ENCODE assay signal across 18 cellular contexts in the genomic region with DNA sequence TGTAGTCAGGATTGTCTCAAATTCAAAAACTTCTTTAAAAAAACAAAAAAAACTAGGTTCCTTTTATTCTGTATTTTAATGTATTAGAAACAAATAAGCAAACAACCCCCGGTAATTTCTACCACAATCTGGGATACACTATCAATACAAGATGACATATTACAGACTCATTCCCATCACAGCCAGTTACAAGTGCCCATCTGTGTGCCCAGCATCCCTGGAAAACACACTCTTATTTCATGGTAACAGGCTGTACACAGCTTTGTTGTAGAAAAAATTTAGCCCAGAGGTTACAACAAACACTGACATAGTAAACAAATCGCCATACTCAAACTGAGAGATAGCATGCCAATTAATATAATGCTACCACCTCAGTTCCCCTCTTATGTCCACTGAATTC. TPM values are rescaled to one million over a fixed set of nuclear protein-coding genes. Genes with fewer than 3 reads are reported as not detected.
DNase-seq lines count a peak whose midpoint lies in the region; ATAC-seq and TF ChIP-seq lines count a peak whose summit lies in the region.
"Had no signal": no experiment of that assay in that cellular context is flagged by ENCODE, and none has a peak within 500 bp of the region (broad histone marks: within the 10 kb centered on the region; RNA-seq: fewer than 3 reads in every experiment).

No MANE protein-coding gene starts in this region.

- no peak for TF ChIP-seq CTCF in activated CD8-positive, alpha-beta T cell treated with anti-CD3 and anti-CD28 coated beads for 36 hours (IDR thresholded peaks at IDR 0.05)
- no peak for TF ChIP-seq CTCF in osteoblast (IDR thresholded peaks at IDR 0.05; ENCODE audit: extremely low read depth, low read depth, low read length)

- no peaks in the 10 kb centered on the region for H3K27me3 Mint-ChIP-seq in activated CD8-positive, alpha-beta T cell treated with anti-CD3 and anti-CD28 coated beads for 36 hours
- no peaks in the 10 kb centered on the region for H3K27me3 Mint-ChIP-seq in activated CD8-positive, alpha-beta T cell treated with anti-CD3 and anti-CD28 coated beads, Interleukin-2, amount 10 ng/mL, durations not matched to agents 7 days and 5 days (ENCODE audit: low read depth)
- H3K27me3 Mint-ChIP-seq in CD4-positive, alpha-beta memory T cell = no peaks in the 10 kb centered on the region
- H3K27me3 Mint-ChIP-seq in naive thymus-derived CD4-positive, alpha-beta T cell = no peaks in the 10 kb centered on the region
- H3K27me3 Mint-ChIP-seq: CD8-positive, alpha-beta memory T cell; IgD-negative memory B cell had no signal

- H3K9me3 Mint-ChIP-seq in activated CD8-positive, alpha-beta T cell treated with anti-CD3 and anti-CD28 coated beads for 36 hours = no peaks in the 10 kb centered on the region
- H3K9me3 Mint-ChIP-seq in activated CD8-positive, alpha-beta T cell treated with anti-CD3 and anti-CD28 coated beads, Interleukin-2, amount 10 ng/mL, durations not matched to agents 7 days and 5 days (ENCODE audit: insufficient read depth) = no peaks in the 10 kb centered on the region
- H3K9me3 Mint-ChIP-seq in CD4-positive, alpha-beta memory T cell = no peaks in the 10 kb centered on the region
- no peaks in the 10 kb centered on the region for H3K9me3 Mint-ChIP-seq in naive thymus-derived CD4-positive, alpha-beta T cell
- H3K9me3 Mint-ChIP-seq: CD8-positive, alpha-beta memory T cell; H9; IgD-negative memory B cell had no signal

- no peak overlapping the region for H3K27ac ChIP-seq in CD4-positive, alpha-beta memory T cell (ENCODE audit: low read depth, low read length)
- H3K27ac ChIP-seq in angular gyrus (ENCODE audit: low read depth, low read length) = peak overlapping the region; percentile 29
- no peak overlapping the region for H3K27ac ChIP-seq in naive thymus-derived CD4-positive, alpha-beta T cell (ENCODE audit: low read depth, low read length)
- H3K27ac ChIP-seq in osteoblast (ENCODE audit: low read depth, low read length) = no peak overlapping the region
- H3K27ac ChIP-seq: BLaER1 treated with 17β-estradiol and CSF1 and Interleukin-3, amounts not matched to agents 10 nM and 100 nM had no signal

- no peaks in the 10 kb centered on the region for H3K9me3 ChIP-seq in CD4-positive, alpha-beta memory T cell (ENCODE audit: control insufficient read depth in 1 of 2, low read length in 2 of 2)
- no peaks in the 10 kb centered on the region for H3K9me3 ChIP-seq in naive thymus-derived CD4-positive, alpha-beta T cell (ENCODE audit: control insufficient read depth in 2 of 3, low read length in 3 of 3)
- H3K9me3 ChIP-seq in osteoblast (ENCODE audit: low read depth, low read length) = no peaks in the 10 kb centered on the region
- H3K9me3 ChIP-seq: Caco-2 had no signal

- no peak overlapping the region for H2AFZ ChIP-seq in osteoblast (ENCODE audit: low read length)

- no peak overlapping the region for H3K4me2 ChIP-seq in osteoblast (ENCODE audit: insufficient read depth, low read length)
- H3K4me2 ChIP-seq: BLaER1 treated with 17β-estradiol and CSF1 and Interleukin-3, amounts not matched to agents 10 nM and 100 nM had no signal

- H3K4me1 ChIP-seq in CD4-positive, alpha-beta memory T cell (ENCODE audit: insufficient read depth, low read length) = peaks cover under 1% of the 10 kb centered on the region
- H3K4me1 ChIP-seq in naive thymus-derived CD4-positive, alpha-beta T cell (ENCODE audit: control insufficient read depth in 2 of 2, insufficient read depth in 2 of 2, low read length in 2 of 2) = peaks cover 0 to 3% of the 10 kb centered on the region in 2 donors
- peaks cover 5% of the 10 kb centered on the region for H3K4me1 ChIP-seq in osteoblast (ENCODE audit: insufficient read depth, low read length)
- H3K4me1 ChIP-seq: Caco-2 had no signal

- intact Hi-C loops in activated CD8-positive, alpha-beta T cell treated with anti-CD3 and anti-CD28 coated beads for 36 hours (cut with micrococcal nuclease) = no loop called here
- intact Hi-C loops in CD4-positive, alpha-beta memory T cell (cut with micrococcal nuclease) = no loop called here
- intact Hi-C loops in naive thymus-derived CD4-positive, alpha-beta T cell (cut with micrococcal nuclease) = no loop called here

- peak overlapping the region; percentile 46 for H3K27ac Mint-ChIP-seq in activated CD8-positive, alpha-beta T cell treated with anti-CD3 and anti-CD28 coated beads for 36 hours
- H3K27ac Mint-ChIP-seq in activated CD8-positive, alpha-beta T cell treated with anti-CD3 and anti-CD28 coated beads, Interleukin-2, amount 10 ng/mL, durations not matched to agents 7 days and 5 days = no peak overlapping the region
- peak overlapping the region in 4 of 7 donors; percentile 7 to 85 (median 59) for H3K27ac Mint-ChIP-seq in CD4-positive, alpha-beta memory T cell
- H3K27ac Mint-ChIP-seq in naive thymus-derived CD4-positive, alpha-beta T cell = peak overlapping the region in 5 of 9 donors; percentile 16 to 90 (median 76)
- H3K27ac Mint-ChIP-seq: H9 had no signal

- peaks cover 28% of the 10 kb centered on the region for H3K79me2 ChIP-seq in osteoblast (ENCODE audit: insufficient read depth, low read length)

- H4K20me1 ChIP-seq in osteoblast (ENCODE audit: insufficient read depth, low read length) = peaks cover 5% of the 10 kb centered on the region

- H3K36me3 Mint-ChIP-seq in activated CD8-positive, alpha-beta T cell treated with anti-CD3 and anti-CD28 coated beads for 36 hours (ENCODE audit: low read depth) = peaks cover 54% of the 10 kb centered on the region
- H3K36me3 Mint-ChIP-seq in activated CD8-positive, alpha-beta T cell treated with anti-CD3 and anti-CD28 coated beads, Interleukin-2, amount 10 ng/mL, durations not matched to agents 7 days and 5 days (ENCODE audit: low read depth) = peaks cover 50% of the 10 kb centered on the region
- peaks cover 33 to 56% of the 10 kb centered on the region in 2 donors for H3K36me3 Mint-ChIP-seq in CD4-positive, alpha-beta memory T cell
- H3K36me3 Mint-ChIP-seq in naive thymus-derived CD4-positive, alpha-beta T cell = peaks cover 7 to 49% (median 31%) of the 10 kb centered on the region in 5 donors
- H3K36me3 Mint-ChIP-seq: IgD-negative memory B cell had no signal

- peaks cover 20% of the 10 kb centered on the region for H3K36me3 ChIP-seq in CD4-positive, alpha-beta memory T cell (ENCODE audit: insufficient read depth, low read length)
- H3K36me3 ChIP-seq in naive thymus-derived CD4-positive, alpha-beta T cell (ENCODE audit: control insufficient read depth in 2 of 3, insufficient read depth in 3 of 3, low read length in 3 of 3) = peaks cover 5 to 31% (median 7%) of the 10 kb centered on the region in 3 experiments
- peaks cover 11% of the 10 kb centered on the region for H3K36me3 ChIP-seq in osteoblast (ENCODE audit: insufficient read depth, low read length)

- POLR2A ChIA-PET in activated CD8-positive, alpha-beta T cell treated with anti-CD3 and anti-CD28 coated beads for 36 hours (lab: Charles Lee) = interaction anchor here (0.9 to 1.3 kb wide), 3 partner anchors 16 to 176 kb away, joined by 3 to 5 read pairs (median 4); a partner anchor contains a TSS
- POLR2A ChIA-PET in activated CD8-positive, alpha-beta T cell treated with anti-CD3 and anti-CD28 coated beads, Interleukin-2, amount 10 ng/mL, durations not matched to agents 7 days and 5 days (lab: Charles Lee) = no interaction called here
- POLR2A ChIA-PET in CD4-positive, alpha-beta memory T cell (lab: Charles Lee; ENCODE audit: partially characterized antibody) = no interaction called here
- POLR2A ChIA-PET in naive thymus-derived CD4-positive, alpha-beta T cell (lab: Charles Lee) = interaction anchor here (1.1 kb wide), 1 partner anchor 17 kb away, joined by 3 read pairs; no protein-coding TSS in a partner anchor

- H3K4me3 Mint-ChIP-seq in activated CD8-positive, alpha-beta T cell treated with anti-CD3 and anti-CD28 coated beads for 36 hours = no peak overlapping the region
- H3K4me3 Mint-ChIP-seq in activated CD8-positive, alpha-beta T cell treated with anti-CD3 and anti-CD28 coated beads, Interleukin-2, amount 10 ng/mL, durations not matched to agents 7 days and 5 days = no peak overlapping the region
- no peak overlapping the region for H3K4me3 Mint-ChIP-seq in CD4-positive, alpha-beta memory T cell
- H3K4me3 Mint-ChIP-seq in naive thymus-derived CD4-positive, alpha-beta T cell = no peak overlapping the region
- H3K4me3 Mint-ChIP-seq: CD8-positive, alpha-beta memory T cell; H9; IgD-negative memory B cell had no signal

- H3K4me1 Mint-ChIP-seq in activated CD8-positive, alpha-beta T cell treated with anti-CD3 and anti-CD28 coated beads for 36 hours (ENCODE audit: low read depth) = peaks cover 42% of the 10 kb centered on the region
- peaks cover 8% of the 10 kb centered on the region for H3K4me1 Mint-ChIP-seq in activated CD8-positive, alpha-beta T cell treated with anti-CD3 and anti-CD28 coated beads, Interleukin-2, amount 10 ng/mL, durations not matched to agents 7 days and 5 days (ENCODE audit: low read depth)
- peaks cover 17 to 34% (median 26%) of the 10 kb centered on the region in 4 donors for H3K4me1 Mint-ChIP-seq in CD4-positive, alpha-beta memory T cell
- peaks cover 18 to 70% (median 60%) of the 10 kb centered on the region in 7 donors for H3K4me1 Mint-ChIP-seq in naive thymus-derived CD4-positive, alpha-beta T cell
- H3K4me1 Mint-ChIP-seq: H9 had no signal

- CTCF ChIA-PET in activated CD8-positive, alpha-beta T cell treated with anti-CD3 and anti-CD28 coated beads for 36 hours (lab: Charles Lee) = no interaction called here
- CTCF ChIA-PET in activated CD8-positive, alpha-beta T cell treated with anti-CD3 and anti-CD28 coated beads, Interleukin-2, amount 10 ng/mL, durations not matched to agents 7 days and 5 days (lab: Charles Lee) = interaction anchor here (1.3 kb wide), 1 partner anchor 106 kb away, joined by 3 read pairs; no protein-coding TSS in a partner anchor
- CTCF ChIA-PET in CD4-positive, alpha-beta memory T cell (lab: Charles Lee; ENCODE audit: partially characterized antibody) = no interaction called here
- CTCF ChIA-PET in naive thymus-derived CD4-positive, alpha-beta T cell (lab: Charles Lee) = no interaction called here

- no peak for ATAC-seq in activated CD8-positive, alpha-beta T cell treated with anti-CD3 and anti-CD28 coated beads for 36 hours
- no peak for ATAC-seq in activated CD8-positive, alpha-beta T cell treated with anti-CD3 and anti-CD28 coated beads, Interleukin-2, amount 10 ng/mL, durations not matched to agents 7 days and 5 days
- no peak for ATAC-seq in naive thymus-derived CD4-positive, alpha-beta T cell
- no peak for ATAC-seq in HG03135 (IDR thresholded peaks at IDR 0.05; ENCODE audit: unreplicated experiment)

- no peak overlapping the region for H3K4me3 ChIP-seq in CD4-positive, alpha-beta memory T cell (ENCODE audit: low read length in 2 of 2)
- no peak overlapping the region for H3K4me3 ChIP-seq in naive thymus-derived CD4-positive, alpha-beta T cell (ENCODE audit: low read length)
- H3K4me3 ChIP-seq in osteoblast (ENCODE audit: insufficient read depth, low read length) = no peak overlapping the region
- H3K4me3 ChIP-seq: BLaER1 treated with 17β-estradiol and CSF1 and Interleukin-3, amounts not matched to agents 10 nM and 100 nM had no signal

- H3K27me3 ChIP-seq in CD4-positive, alpha-beta memory T cell (ENCODE audit: insufficient read depth, low read length) = no peaks in the 10 kb centered on the region
- H3K27me3 ChIP-seq in naive thymus-derived CD4-positive, alpha-beta T cell (ENCODE audit: control insufficient read depth in 2 of 2, insufficient read depth in 2 of 2, low read length in 2 of 2) = no peaks in the 10 kb centered on the region
- no peaks in the 10 kb centered on the region for H3K27me3 ChIP-seq in osteoblast (ENCODE audit: insufficient read depth, low read length)
- H3K27me3 ChIP-seq: BLaER1 treated with 17β-estradiol and CSF1 and Interleukin-3, amounts not matched to agents 10 nM and 100 nM had no signal

- DNase-seq in activated CD8-positive, alpha-beta T cell treated with anti-CD3 and anti-CD28 coated beads for 36 hours = no peak
- DNase-seq in activated CD8-positive, alpha-beta T cell treated with anti-CD3 and anti-CD28 coated beads, Interleukin-2, amount 10 ng/mL, durations not matched to agents 7 days and 5 days = no peak
- DNase-seq in CD4-positive, alpha-beta memory T cell = no peak
- DNase-seq in naive thymus-derived CD4-positive, alpha-beta T cell = no peak
- DNase-seq in osteoblast (ENCODE audit: insufficient read length, low spot score, missing footprints) = no peak
- no peak for DNase-seq in NCI-H1436 treated with DMSO at 0.1 percent for 48 hours (lab: John Stamatoyannopoulos, UW)
- DNase-seq: 8988T; AML-193; Caco-2; CD8-positive, alpha-beta memory T cell; DND-41; GDM1; GOT3; H9 had no signal

RNA-seq across cellular contexts. Expression of a gene that starts 16.3 kb away (rescaled TPM):
- total RNA-seq in activated CD8-positive, alpha-beta T cell treated with anti-CD3 and anti-CD28 coated beads for 36 hours = 100 to 1,000 TPM; 146 to 147 TPM
- total RNA-seq in activated CD8-positive, alpha-beta T cell treated with anti-CD3 and anti-CD28 coated beads, Interleukin-2, amount 10 ng/mL, durations not matched to agents 7 days and 5 days = 10 to 100 TPM; 72.8 to 77.5 TPM
- 10 to 100 TPM; 63.8 to 69.9 TPM for total RNA-seq in CD4-positive, alpha-beta memory T cell
- 10 to 100 TPM; 49.0 to 59.5 TPM for polyA plus RNA-seq in CD4-positive, alpha-beta memory T cell
- 100 to 1,000 TPM in 1 of 5 experiments, 10 to 100 TPM in 4; 70.0 to 112 (median 83.1) TPM for total RNA-seq in naive thymus-derived CD4-positive, alpha-beta T cell
- polyA plus RNA-seq in naive thymus-derived CD4-positive, alpha-beta T cell = 10 to 100 TPM; 61.4 to 70.5 TPM
- 86.9 and 94.8 TPM in 2 replicates for total RNA-seq in osteoblast

Comparison
In these comparisons a context has a peak if more than half of its experiments do, and no peak if none do; other contexts are left out.
1. POLR2A ChIA-PET loops: an anchor here in activated CD8-positive, alpha-beta T cell treated with anti-CD3 and anti-CD28 coated beads for 36 hours (0.9 to 1.3 kb wide) and naive thymus-derived CD4-positive, alpha-beta T cell (1.1 kb wide); none called in activated CD8-positive, alpha-beta T cell treated with anti-CD3 and anti-CD28 coated beads, Interleukin-2, amount 10 ng/mL, durations not matched to agents 7 days and 5 days and CD4-positive, alpha-beta memory T cell.